ENCODE assay signal across 1 cellular context in genomic region chr4:6641971-6642320, GRCh38.
TF ChIP-seq lines count a peak whose summit lies in the region.

No MANE protein-coding gene starts in this region.

TF ChIP-seq in HepG2, 621 proteins besides CTCF, POLR2A, EP300 and RAD21:
- TF ChIP-seq, protein P1, sequence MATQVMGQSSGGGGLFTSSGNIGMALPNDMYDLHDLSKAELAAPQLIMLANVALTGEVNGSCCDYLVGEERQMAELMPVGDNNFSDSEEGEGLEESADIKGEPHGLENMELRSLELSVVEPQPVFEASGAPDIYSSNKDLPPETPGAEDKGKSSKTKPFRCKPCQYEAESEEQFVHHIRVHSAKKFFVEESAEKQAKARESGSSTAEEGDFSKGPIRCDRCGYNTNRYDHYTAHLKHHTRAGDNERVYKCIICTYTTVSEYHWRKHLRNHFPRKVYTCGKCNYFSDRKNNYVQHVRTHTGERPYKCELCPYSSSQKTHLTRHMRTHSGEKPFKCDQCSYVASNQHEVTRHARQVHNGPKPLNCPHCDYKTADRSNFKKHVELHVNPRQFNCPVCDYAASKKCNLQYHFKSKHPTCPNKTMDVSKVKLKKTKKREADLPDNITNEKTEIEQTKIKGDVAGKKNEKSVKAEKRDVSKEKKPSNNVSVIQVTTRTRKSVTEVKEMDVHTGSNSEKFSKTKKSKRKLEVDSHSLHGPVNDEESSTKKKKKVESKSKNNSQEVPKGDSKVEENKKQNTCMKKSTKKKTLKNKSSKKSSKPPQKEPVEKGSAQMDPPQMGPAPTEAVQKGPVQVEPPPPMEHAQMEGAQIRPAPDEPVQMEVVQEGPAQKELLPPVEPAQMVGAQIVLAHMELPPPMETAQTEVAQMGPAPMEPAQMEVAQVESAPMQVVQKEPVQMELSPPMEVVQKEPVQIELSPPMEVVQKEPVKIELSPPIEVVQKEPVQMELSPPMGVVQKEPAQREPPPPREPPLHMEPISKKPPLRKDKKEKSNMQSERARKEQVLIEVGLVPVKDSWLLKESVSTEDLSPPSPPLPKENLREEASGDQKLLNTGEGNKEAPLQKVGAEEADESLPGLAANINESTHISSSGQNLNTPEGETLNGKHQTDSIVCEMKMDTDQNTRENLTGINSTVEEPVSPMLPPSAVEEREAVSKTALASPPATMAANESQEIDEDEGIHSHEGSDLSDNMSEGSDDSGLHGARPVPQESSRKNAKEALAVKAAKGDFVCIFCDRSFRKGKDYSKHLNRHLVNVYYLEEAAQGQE (IDR thresholded peaks at IDR 0.05; ENCODE audit: borderline replicate concordance in 1 of 2, low read depth in 1 of 2, low read length in 2 of 2) = peak in 1 of 2 experiments; percentile 26; a peak in 1 of 4 replicates
- TF ChIP-seq, protein P2, sequence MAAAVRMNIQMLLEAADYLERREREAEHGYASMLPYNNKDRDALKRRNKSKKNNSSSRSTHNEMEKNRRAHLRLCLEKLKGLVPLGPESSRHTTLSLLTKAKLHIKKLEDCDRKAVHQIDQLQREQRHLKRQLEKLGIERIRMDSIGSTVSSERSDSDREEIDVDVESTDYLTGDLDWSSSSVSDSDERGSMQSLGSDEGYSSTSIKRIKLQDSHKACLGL (CRISPR knock-in tag; IDR thresholded peaks at IDR 0.05) = 0 out of 2 replicates have a peak, but pooled peaks have one; percentile 9
- TF ChIP-seq ZFP41 (CRISPR knock-in tag; IDR thresholded peaks at IDR 0.05; ENCODE audit: borderline replicate concordance) = no peak
